In the genomic region with DNA sequence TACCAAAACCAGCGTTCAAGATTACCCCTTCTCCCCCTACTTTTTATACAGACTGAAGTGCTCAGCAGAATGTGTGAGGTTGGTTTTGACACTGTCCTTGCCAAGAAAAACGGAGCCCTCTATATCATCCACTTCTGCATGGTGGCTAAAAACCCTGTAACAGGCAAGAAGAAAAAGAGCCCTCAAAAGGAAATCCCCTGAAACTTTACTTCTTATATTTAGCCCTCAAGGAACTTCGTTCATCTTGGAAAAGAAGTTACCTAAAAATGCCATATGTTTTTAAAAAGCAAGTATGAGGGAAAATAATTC, we compare ENCODE assay signal across 13 cellular contexts.
DNase-seq lines count a peak whose midpoint lies in the region; ATAC-seq and TF ChIP-seq lines count a peak whose summit lies in the region.
"Had no signal": no experiment of that assay in that cellular context is flagged by ENCODE, and none has a peak within 500 bp of the region (broad histone marks: within the 10 kb centered on the region; RNA-seq: fewer than 3 reads in every experiment).

No MANE protein-coding gene starts in this region.

- H3K4me3 ChIP-seq in right cardiac atrium (ENCODE audit: low read length): no peak overlapping the region
- no peak overlapping the region for H3K4me3 ChIP-seq in naive thymus-derived CD4-positive, alpha-beta T cell (ENCODE audit: low read length)
- H3K4me3 ChIP-seq in upper lobe of right lung: no peak overlapping the region

- WGBS in right cardiac atrium: 34% methylated on average over 3 of the region's 3 CpGs

- H3K4me1 Mint-ChIP-seq in central memory CD8-positive, alpha-beta T cell: peaks cover 47% of the 10 kb centered on the region
- peaks cover 34 to 97% (median 84%) of the 10 kb centered on the region in 7 donors for H3K4me1 Mint-ChIP-seq in naive thymus-derived CD4-positive, alpha-beta T cell

- H3K27ac Mint-ChIP-seq in central memory CD8-positive, alpha-beta T cell (ENCODE audit: low read depth): peak overlapping the region; percentile 51
- peak overlapping the region in 8 of 9 donors; percentile 42 to 88 (median 71) for H3K27ac Mint-ChIP-seq in naive thymus-derived CD4-positive, alpha-beta T cell

- H3K4me1 ChIP-seq in right cardiac atrium (ENCODE audit: control insufficient read depth, insufficient read depth, low read length) (peaks cover 11% of the 10 kb centered on the region), upper lobe of right lung (peaks cover 31% of the 10 kb centered on the region)
- H3K4me1 ChIP-seq in naive thymus-derived CD4-positive, alpha-beta T cell (ENCODE audit: control insufficient read depth in 2 of 2, insufficient read depth in 2 of 2, low read length in 2 of 2): peaks cover 17 to 42% of the 10 kb centered on the region in 2 donors

- H3K4me3 Mint-ChIP-seq in central memory CD8-positive, alpha-beta T cell: no peak overlapping the region
- H3K4me3 Mint-ChIP-seq in naive thymus-derived CD4-positive, alpha-beta T cell: peak overlapping the region in 2 of 10 donors; percentile 6 to 39

- H3K27me3 ChIP-seq in right cardiac atrium (ENCODE audit: control insufficient read depth, insufficient read depth) (no peaks in the 10 kb centered on the region), upper lobe of right lung (no peaks in the 10 kb centered on the region)
- H3K27me3 ChIP-seq in naive thymus-derived CD4-positive, alpha-beta T cell (ENCODE audit: control insufficient read depth in 2 of 2, insufficient read depth in 2 of 2, low read length in 2 of 2): no peaks in the 10 kb centered on the region

- H3K36me3 ChIP-seq in naive thymus-derived CD4-positive, alpha-beta T cell (ENCODE audit: control insufficient read depth in 2 of 3, insufficient read depth in 3 of 3, low read length in 3 of 3): peaks cover 6 to 56% (median 10%) of the 10 kb centered on the region in 3 experiments
- peaks cover 22% of the 10 kb centered on the region for H3K36me3 ChIP-seq in upper lobe of right lung

- H3K27ac ChIP-seq in right cardiac atrium (ENCODE audit: low read length): peak overlapping the region; percentile 44
- no peak overlapping the region for H3K27ac ChIP-seq in naive thymus-derived CD4-positive, alpha-beta T cell (ENCODE audit: low read depth, low read length)
- H3K27ac ChIP-seq in upper lobe of right lung: peak overlapping the region; percentile 17

- no peaks in the 10 kb centered on the region for H3K27me3 Mint-ChIP-seq in central memory CD8-positive, alpha-beta T cell
- no peaks in the 10 kb centered on the region for H3K27me3 Mint-ChIP-seq in naive thymus-derived CD4-positive, alpha-beta T cell

- H3K9me3 ChIP-seq in right cardiac atrium (ENCODE audit: control insufficient read depth, low read length): no peaks in the 10 kb centered on the region
- no peaks in the 10 kb centered on the region for H3K9me3 ChIP-seq in naive thymus-derived CD4-positive, alpha-beta T cell (ENCODE audit: control insufficient read depth in 2 of 3, low read length in 3 of 3)
- H3K9me3 ChIP-seq in upper lobe of right lung: no peaks in the 10 kb centered on the region

- ATAC-seq in right cardiac atrium (no peak), Right ventricle myocardium superior (ENCODE audit: poor library complexity) (no peak), upper lobe of right lung (no peak)
- ATAC-seq in central memory CD8-positive, alpha-beta T cell (replicated peaks; ENCODE audit: extremely low read depth, poor library complexity, severe bottlenecking): no peak
- ATAC-seq in naive thymus-derived CD4-positive, alpha-beta T cell: peak; percentile 41
- ATAC-seq: sciatic nerve had no signal

- DNase-seq in right cardiac atrium (no peak), Right ventricle myocardium superior (no peak), upper lobe of right lung (no peak), AG20443 (ENCODE audit: low spot score) (no peak), NCI-H2107 treated with DMSO at 0.1 percent for 48 hours (lab: John Stamatoyannopoulos, UW; ENCODE audit: unreplicated experiment) (no peak), iPS-NIHi11 (ENCODE audit: low spot score) (no peak)
- DNase-seq in central memory CD8-positive, alpha-beta T cell (ENCODE audit: low spot score in 2 of 2): no peak
- no peak for DNase-seq in naive thymus-derived CD4-positive, alpha-beta T cell
- DNase-seq: C1 segment of cervical spinal cord, hippocampal formation, NCI-H2107, T-helper 2 cell had no signal

- intact Hi-C loops in right cardiac atrium (cut with DNase I) (no loop called here), Right ventricle myocardium superior (cut with DNase I) (no loop called here), upper lobe of right lung (cut with DNase I) (no loop called here)
- intact Hi-C loops in naive thymus-derived CD4-positive, alpha-beta T cell (cut with micrococcal nuclease): no loop called here

- POLR2A ChIA-PET in naive thymus-derived CD4-positive, alpha-beta T cell (lab: Charles Lee): interaction anchor here (0.6 to 1.3 kb wide), 3 partner anchors 13 to 85 kb away, joined by 3 read pairs; no protein-coding TSS in a partner anchor

- no peaks in the 10 kb centered on the region for H3K9me3 Mint-ChIP-seq in central memory CD8-positive, alpha-beta T cell
- no peaks in the 10 kb centered on the region for H3K9me3 Mint-ChIP-seq in naive thymus-derived CD4-positive, alpha-beta T cell

- no peak for TF ChIP-seq CTCF in upper lobe of right lung (IDR thresholded peaks at IDR 0.05)

- CTCF ChIA-PET in naive thymus-derived CD4-positive, alpha-beta T cell (lab: Charles Lee): no interaction called here

- peaks cover 50% of the 10 kb centered on the region for H3K36me3 Mint-ChIP-seq in central memory CD8-positive, alpha-beta T cell (ENCODE audit: insufficient read depth)
- H3K36me3 Mint-ChIP-seq in naive thymus-derived CD4-positive, alpha-beta T cell: peaks cover 12 to 66% (median 55%) of the 10 kb centered on the region in 5 donors
